8 cellular contexts compared by ENCODE assay signal in the genomic region with DNA sequence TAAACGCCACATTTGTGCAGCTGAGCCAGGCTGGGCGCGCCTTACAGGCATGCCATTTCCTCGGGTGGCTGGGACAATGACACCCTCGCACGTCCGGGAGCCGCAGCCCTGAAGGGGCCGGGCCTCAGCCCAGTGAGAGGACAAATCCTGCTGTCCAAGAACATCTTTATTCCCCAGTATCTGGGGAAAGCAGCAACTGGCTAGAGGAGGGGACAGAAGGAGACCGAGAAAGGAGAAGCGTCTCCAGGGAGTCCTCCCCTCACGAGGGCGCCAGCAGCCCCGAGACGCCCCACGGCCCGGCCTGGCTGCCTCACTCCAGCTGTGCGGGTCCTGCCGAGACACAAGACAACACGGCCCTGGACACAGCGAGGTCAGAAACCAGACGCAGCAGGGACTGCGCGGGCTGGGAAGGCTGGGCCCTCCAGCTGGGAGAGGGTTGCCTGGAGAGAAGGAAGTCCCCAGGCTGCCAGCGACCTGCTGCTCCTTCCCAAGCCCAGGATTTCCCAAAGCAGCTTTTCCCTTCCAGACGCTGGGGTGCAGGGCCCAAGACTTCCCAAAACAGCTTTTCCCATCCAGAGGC.
A peak's percentile ranks its signal among the peaks of the same experiment; 100 is the strongest.
DNase-seq lines count a peak whose midpoint lies in the region; ATAC-seq, FAIRE-seq and TF ChIP-seq lines count a peak whose summit lies in the region.

No MANE protein-coding gene starts in this region.

- CTCF ChIA-PET in GM10248 (lab: Yijun Ruan, JAX) = interaction anchor here (0.6 to 1.6 kb wide), 5 partner anchors 10 to 137 kb away, joined by 3 to 6 read pairs (median 3); partner anchors contain the start of gene CHSY1

- peak overlapping the region; percentile 69 for H3K4me3 Mint-ChIP-seq in HFFc6
- H3K4me3 Mint-ChIP-seq in astrocyte (ENCODE audit: unreplicated experiment) = no peak overlapping the region

- H3K27ac Mint-ChIP-seq in HFFc6 (peak overlapping the region; percentile 83), astrocyte (ENCODE audit: unreplicated experiment) (no peak overlapping the region)

- H4K20me1 ChIP-seq in OCI-LY1 (ENCODE audit: insufficient read depth, low read length) (no peaks in the 10 kb centered on the region), astrocyte (ENCODE audit: insufficient read depth, low read length) (no peaks in the 10 kb centered on the region)

- no peaks in the 10 kb centered on the region for H3F3A ChIP-seq in OCI-LY1 (ENCODE audit: insufficient read depth, low read length)

- H3K36me3 Mint-ChIP-seq in HFFc6 (ENCODE audit: low read depth) (peaks cover 20% of the 10 kb centered on the region), astrocyte (ENCODE audit: low read depth, unreplicated experiment) (no peaks in the 10 kb centered on the region)

- H3K4me1 ChIP-seq in OCI-LY1 (ENCODE audit: insufficient read depth, low read length, severe bottlenecking) = peaks cover 6% of the 10 kb centered on the region
- H3K4me1 ChIP-seq in astrocyte (ENCODE audit: insufficient read depth, low read length) = peaks cover 24% of the 10 kb centered on the region
- H3K4me1 ChIP-seq in gastrocnemius medialis = peaks cover 13 to 17% of the 10 kb centered on the region in 2 donors

- no peaks in the 10 kb centered on the region for H3K79me2 ChIP-seq in OCI-LY1 (ENCODE audit: insufficient read depth, low read length)
- H3K79me2 ChIP-seq in astrocyte (ENCODE audit: insufficient read depth, low read length) = no peaks in the 10 kb centered on the region

- peak; percentile 45 to 68 for ATAC-seq in gastrocnemius medialis

- POLR2A ChIA-PET in GM10248 (lab: Yijun Ruan, JAX) = no interaction called here

- H3K9me3 ChIP-seq in OCI-LY1 (ENCODE audit: low read length) = no peaks in the 10 kb centered on the region
- no peaks in the 10 kb centered on the region for H3K9me3 ChIP-seq in astrocyte (ENCODE audit: insufficient read depth, low read depth, low read length)
- H3K9me3 ChIP-seq in gastrocnemius medialis = no peaks in the 10 kb centered on the region

- peaks cover 7% of the 10 kb centered on the region for H3K27me3 ChIP-seq in OCI-LY1 (ENCODE audit: insufficient read depth, low read length)
- no peaks in the 10 kb centered on the region for H3K27me3 ChIP-seq in astrocyte (ENCODE audit: insufficient read depth, low read length)
- no peaks in the 10 kb centered on the region for H3K27me3 ChIP-seq in gastrocnemius medialis

- DNase-seq in GM10248 (ENCODE audit: extremely low spot score) (peak; percentile 74), HFFc6 (peak; percentile 20), astrocyte (ENCODE audit: low read depth) (peak; percentile 53), iPS-NIHi11 (ENCODE audit: low spot score) (peak; percentile 62), gastrocnemius medialis (peak; percentile 35 to 53), HPDE6-E6E7 (ENCODE audit: extremely low spot score) (no peak), NCI-H446 (lab: John Stamatoyannopoulos, UW) (no peak)

- in situ Hi-C loops in gastrocnemius medialis (cut with MboI; ENCODE audit: low sequenced_read_pairs in 4 of 4) = no loop called here

- H3K4me3 ChIP-seq in OCI-LY1 (ENCODE audit: low read depth, low read length, poor library complexity, severe bottlenecking) (no peak overlapping the region), astrocyte (ENCODE audit: insufficient read depth, low read depth, low read length) (peak overlapping the region; percentile 16), gastrocnemius medialis (peak overlapping the region; percentile 29 to 55 (median 42))

- H3K27me3 Mint-ChIP-seq in HFFc6 (ENCODE audit: insufficient read depth) = peaks cover 4% of the 10 kb centered on the region
- peaks cover 4% of the 10 kb centered on the region for H3K27me3 Mint-ChIP-seq in astrocyte (ENCODE audit: low read depth, unreplicated experiment)

- no peak overlapping the region for H2AFZ ChIP-seq in OCI-LY1 (ENCODE audit: low read length)
- H2AFZ ChIP-seq in astrocyte (ENCODE audit: low read depth, low read length) = peak overlapping the region; percentile 84

- FAIRE-seq in astrocyte (lab: Jason Lieb, UNC) = no peak

- H3K4me1 Mint-ChIP-seq in HFFc6 (ENCODE audit: low read depth) = peaks cover 53% of the 10 kb centered on the region
- no peaks in the 10 kb centered on the region for H3K4me1 Mint-ChIP-seq in astrocyte (ENCODE audit: low read depth, unreplicated experiment)

- no peaks in the 10 kb centered on the region for H3K9me2 ChIP-seq in OCI-LY1 (ENCODE audit: low read depth, low read length)

- H3K36me3 ChIP-seq in OCI-LY1 (ENCODE audit: insufficient read depth, low read length) = no peaks in the 10 kb centered on the region
- no peaks in the 10 kb centered on the region for H3K36me3 ChIP-seq in astrocyte (ENCODE audit: insufficient read depth, low read length)
- H3K36me3 ChIP-seq in gastrocnemius medialis = no peaks in the 10 kb centered on the region

- H3K27ac ChIP-seq in OCI-LY1 (ENCODE audit: low read depth, low read length, poor library complexity, severe bottlenecking) (no peak overlapping the region), astrocyte (ENCODE audit: low read depth, low read length) (peak overlapping the region; percentile 58), gastrocnemius medialis (peak overlapping the region; percentile 48 to 71 (median 61))

- no peak for TF ChIP-seq POLR2A in gastrocnemius medialis (IDR thresholded peaks at IDR 0.05)

- H3K4me2 ChIP-seq in OCI-LY1 (ENCODE audit: low read length) = no peak overlapping the region
- H3K4me2 ChIP-seq in astrocyte (ENCODE audit: low read length) = peak overlapping the region; percentile 73

- peak; percentile 65 for TF ChIP-seq CTCF in GM10248 (IDR thresholded peaks at IDR 0.05; ENCODE audit: control extremely low read depth, extremely low read depth, low read depth, missing control alignments)
- TF ChIP-seq CTCF in HFFc6 (IDR thresholded peaks at IDR 0.05) = peak; percentile 65
- TF ChIP-seq CTCF in OCI-LY1 (IDR thresholded peaks at IDR 0.05; ENCODE audit: low read length) = peak; percentile 26; the same call in 1 of the 2 replicates
- no peak for TF ChIP-seq CTCF in astrocyte (IDR thresholded peaks at IDR 0.05; ENCODE audit: insufficient read depth, low read depth, low read length)
- no peak for TF ChIP-seq CTCF in gastrocnemius medialis (IDR thresholded peaks at IDR 0.05 in 4 of 5, conservative IDR thresholded peaks at IDR 0.05 in 1 of 5)

- intact Hi-C loops in gastrocnemius medialis (cut with DNase I; ENCODE audit: low total_unique reads) = loop anchor here (10.0 kb wide), 1 partner anchor 133 kb away; the partner anchor contains the start of gene CHSY1

- no peak overlapping the region for H3K9ac ChIP-seq in OCI-LY1 (ENCODE audit: low read length)
- peak overlapping the region; percentile 79 for H3K9ac ChIP-seq in astrocyte (ENCODE audit: low read length)

- H3K9me3 Mint-ChIP-seq in HFFc6 (peaks cover 16% of the 10 kb centered on the region), astrocyte (ENCODE audit: unreplicated experiment) (peaks cover 4% of the 10 kb centered on the region)

Comparison
In these comparisons a context has a peak if more than half of its experiments do, and no peak if none do; other contexts are left out.
1. DNase-seq: peak in GM10248 (single experiment), HFFc6 (single experiment), astrocyte (single experiment), iPS-NIHi11 (single experiment) and gastrocnemius medialis (2 of 2); none in HPDE6-E6E7 (single experiment) and NCI-H446 (0 of 2).
2. CTCF ChIP-seq: peak in GM10248 (single experiment), HFFc6 (single experiment) and OCI-LY1 (single experiment); none in astrocyte (single experiment) and gastrocnemius medialis (0 of 5).